In the genomic region with DNA sequence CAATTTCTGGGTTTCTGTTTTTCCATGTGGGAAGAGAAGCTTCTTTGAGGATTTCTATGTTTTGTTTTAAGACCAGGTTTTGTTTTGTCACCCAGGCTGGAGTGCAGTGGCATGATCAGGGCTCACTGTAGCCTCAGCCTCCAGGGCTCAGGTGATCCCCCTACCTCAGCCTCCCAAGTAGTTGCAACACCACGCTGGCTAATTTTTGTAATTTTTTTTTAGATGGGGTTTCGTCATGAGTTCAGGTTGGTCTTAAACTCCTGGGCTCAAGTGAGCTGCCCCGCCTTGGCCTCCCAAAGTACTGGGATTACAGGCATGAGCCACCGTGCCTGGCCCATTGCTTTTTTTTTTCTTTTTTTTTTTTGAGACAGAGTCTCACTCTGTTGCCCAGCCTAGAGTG, we compare ENCODE assay signal across 35 cellular contexts. TPM values are rescaled to one million over a fixed set of nuclear protein-coding genes. Genes with fewer than 3 reads are reported as not detected.
DNase-seq lines count a peak whose midpoint lies in the region; ATAC-seq and TF ChIP-seq lines count a peak whose summit lies in the region.
"Had no signal": no experiment of that assay in that cellular context is flagged by ENCODE, and none has a peak within 500 bp of the region (broad histone marks: within the 10 kb centered on the region; RNA-seq: fewer than 3 reads in every experiment).

No MANE protein-coding gene starts in this region.

- DNase-seq in MCF 10A (ENCODE audit: unreplicated experiment) (peak; percentile 33), mammary epithelial cell (no peak), left lobe of liver (ENCODE audit: low spot score) (peak; percentile 14), trophoblast cell (peak; percentile 72 to 85), posterior vena cava (ENCODE audit: low spot score) (peak; percentile 15), HK-2 (ENCODE audit: unreplicated experiment) (no peak), NCI-H2227 treated with DMSO at 0.1 percent for 48 hours (lab: John Stamatoyannopoulos, UW) (no peak), mesothelial cell of epicardium (ENCODE audit: low spot score in 2 of 2, unreplicated experiment in 2 of 2) (no peak)
- DNase-seq: 8988T; ACHN; AML-193; BE2C; C1 segment of cervical spinal cord; Caco-2; Calu3; CD4-positive, alpha-beta memory T cell; CD4-positive, alpha-beta T cell; CD4-positive, CD25-positive, alpha-beta regulatory T cell; CD8-positive, alpha-beta memory T cell; CD8-positive, alpha-beta T cell; COR-L47; DMS 273 treated with DMSO at 0.1 percent for 48 hours; DMS153; DMS53; DMS79; DMS79 treated with DMSO at 0.1 percent for 48 hours; DND-41; EL had no signal

- H2AFZ ChIP-seq in mammary epithelial cell (ENCODE audit: low read depth, low read length), result no peak overlapping the region
- H2AFZ ChIP-seq in trophoblast cell (ENCODE audit: insufficient read depth, low read length, poor library complexity), result no peak overlapping the region

- H3K4me3 Mint-ChIP-seq in MCF 10A (ENCODE audit: unreplicated experiment) (no peak overlapping the region), mesothelial cell of epicardium (no peak overlapping the region)
- H3K4me3 Mint-ChIP-seq: B cell; CD14-positive monocyte; CD4-positive, alpha-beta memory T cell; CD4-positive, alpha-beta T cell; CD4-positive, CD25-positive, alpha-beta regulatory T cell; CD8-positive, alpha-beta memory T cell; CD8-positive, alpha-beta T cell had no signal

- no peaks in the 10 kb centered on the region for H4K20me1 ChIP-seq in mammary epithelial cell (ENCODE audit: insufficient read depth, low read length)
- H4K20me1 ChIP-seq: BLaER1; BLaER1 treated with 17β-estradiol and CSF1 and Interleukin-3, amounts not matched to agents 10 nM and 100 nM had no signal

- H3K9ac ChIP-seq in mammary epithelial cell (ENCODE audit: insufficient read depth, low read length), result no peak overlapping the region
- no peak overlapping the region for H3K9ac ChIP-seq in trophoblast cell (ENCODE audit: low read length)
- H3K9ac ChIP-seq: BLaER1; BLaER1 treated with 17β-estradiol and CSF1 and Interleukin-3, amounts not matched to agents 10 nM and 100 nM had no signal

- CTCF ChIA-PET in MCF 10A (lab: Yijun Ruan, JAX) (interaction anchor here (0.6 to 0.7 kb wide), 3 partner anchors 32 to 228 kb away, joined by 3 read pairs; partner anchors contain the start of gene ANKRD13B), mammary epithelial cell (lab: Charles Lee; ENCODE audit: low non-redundant PET) (interaction anchor here (0.6 kb wide), 1 partner anchor 15 kb away, joined by 9 read pairs; no protein-coding TSS in a partner anchor)

- no peaks in the 10 kb centered on the region for H3K27me3 Mint-ChIP-seq in MCF 10A (ENCODE audit: insufficient read depth, unreplicated experiment)
- no peaks in the 10 kb centered on the region for H3K27me3 Mint-ChIP-seq in mesothelial cell of epicardium (ENCODE audit: low read depth)
- H3K27me3 Mint-ChIP-seq: B cell; CD4-positive, alpha-beta memory T cell; CD4-positive, alpha-beta T cell; CD4-positive, CD25-positive, alpha-beta regulatory T cell; CD8-positive, alpha-beta memory T cell had no signal

- no peak overlapping the region for H2BK12ac ChIP-seq in trophoblast cell (ENCODE audit: low read length)

- in situ Hi-C loops in mammary epithelial cell (cut with MboI; ENCODE audit: low sequenced_read_pairs in 2 of 2), result no loop called here

- BruUV-seq in MCF 10A (replicated peaks; lab: Mats Ljungman, UMichigan) (no TSS peak), mammary epithelial cell (replicated peaks; lab: Mats Ljungman, UMichigan) (no TSS peak)

- H3K4me1 Mint-ChIP-seq in MCF 10A (ENCODE audit: insufficient read depth, unreplicated experiment) (no peaks in the 10 kb centered on the region), mesothelial cell of epicardium (no peaks in the 10 kb centered on the region)
- H3K4me1 Mint-ChIP-seq: B cell; CD14-positive monocyte; CD4-positive, alpha-beta memory T cell; CD4-positive, CD25-positive, alpha-beta regulatory T cell; CD8-positive, alpha-beta memory T cell had no signal

- H2BK5ac ChIP-seq in trophoblast cell (ENCODE audit: low read depth, low read length, poor library complexity), result no peak overlapping the region

- no peak overlapping the region for H3K27ac Mint-ChIP-seq in MCF 10A (ENCODE audit: low read depth, unreplicated experiment)
- no peak overlapping the region for H3K27ac Mint-ChIP-seq in mesothelial cell of epicardium
- H3K27ac Mint-ChIP-seq: B cell; CD14-positive monocyte; CD4-positive, alpha-beta memory T cell; CD4-positive, alpha-beta T cell; CD4-positive, CD25-positive, alpha-beta regulatory T cell; CD8-positive, alpha-beta memory T cell; CD8-positive, alpha-beta T cell had no signal

- intact Hi-C loops in MCF 10A (cut with micrococcal nuclease) (no loop called here), mammary epithelial cell (cut with micrococcal nuclease) (no loop called here), posterior vena cava (cut with DNase I) (loop anchor here (5.0 kb wide), 1 partner anchor 173 kb away; no protein-coding TSS in a partner anchor)

- H3K14ac ChIP-seq in trophoblast cell (ENCODE audit: low read length), result no peak overlapping the region

- H2AK5ac ChIP-seq in trophoblast cell (ENCODE audit: low read length), result no peak overlapping the region

- H3K36me3 Mint-ChIP-seq in MCF 10A (ENCODE audit: insufficient read depth, unreplicated experiment) (no peaks in the 10 kb centered on the region), mesothelial cell of epicardium (no peaks in the 10 kb centered on the region)
- H3K36me3 Mint-ChIP-seq: CD14-positive monocyte; CD4-positive, alpha-beta memory T cell; CD8-positive, alpha-beta memory T cell; CD8-positive, alpha-beta T cell had no signal

- H3K9me3 ChIP-seq in mammary epithelial cell (replicated peaks; ENCODE audit: insufficient read depth, low read length) (no peaks in the 10 kb centered on the region), trophoblast cell (ENCODE audit: insufficient read depth, low read depth, low read length) (no peaks in the 10 kb centered on the region)
- H3K9me3 ChIP-seq: A549; BE2C; BLaER1; BLaER1 treated with 17β-estradiol and CSF1 and Interleukin-3, amounts not matched to agents 10 nM and 100 nM; Caco-2 had no signal

- ATAC-seq in left lobe of liver, result no peak
- ATAC-seq: CD8-positive, alpha-beta T cell had no signal

- WGBS in mammary epithelial cell (ENCODE audit: low coverage, missing lambda C conversion rate), result 94% methylated on average over 4 of the region's 4 CpGs
- WGBS in trophoblast cell (ENCODE audit: extremely low coverage, insufficient coverage, insufficient read length), result no CpG with 5 or more reads among the region's 4 CpGs

- H3K23ac ChIP-seq in trophoblast cell (ENCODE audit: low read length), result no peak overlapping the region

- H4K8ac ChIP-seq in trophoblast cell (ENCODE audit: low read depth, low read length), result no peak overlapping the region

- no peaks in the 10 kb centered on the region for H3K36me3 ChIP-seq in mammary epithelial cell (ENCODE audit: insufficient read depth, low read length)
- H3K36me3 ChIP-seq in trophoblast cell (ENCODE audit: control insufficient read depth in 1 of 2, insufficient read depth in 2 of 2, low read length in 2 of 2), result no peaks in the 10 kb centered on the region
- H3K36me3 ChIP-seq: BE2C; BLaER1; BLaER1 treated with 17β-estradiol and CSF1 and Interleukin-3, amounts not matched to agents 10 nM and 100 nM had no signal

- no peak overlapping the region for H4K12ac ChIP-seq in trophoblast cell (ENCODE audit: low read depth, low read length)

- POLR2A ChIA-PET in MCF 10A (lab: Yijun Ruan, JAX), result interaction anchor here (1.2 kb wide), 1 partner anchor 203 kb away, joined by 3 read pairs; no protein-coding TSS in a partner anchor

- no peak overlapping the region for H3K4ac ChIP-seq in trophoblast cell (ENCODE audit: low read depth, low read length)

- H3K4me1 ChIP-seq in mammary epithelial cell (ENCODE audit: insufficient read depth, low read length), result peaks cover 3% of the 10 kb centered on the region
- H3K4me1 ChIP-seq in trophoblast cell (ENCODE audit: control insufficient read depth in 1 of 2, insufficient read depth in 2 of 2, low read length in 2 of 2), result no peaks in the 10 kb centered on the region
- H3K4me1 ChIP-seq: BE2C, Caco-2 had no signal

- H2BK120ac ChIP-seq in trophoblast cell (ENCODE audit: insufficient read depth, low read length, poor library complexity), result no peak overlapping the region

- H3K27ac ChIP-seq in mammary epithelial cell (ENCODE audit: insufficient read depth, low read depth, low read length) (no peak overlapping the region), trophoblast cell (ENCODE audit: low read depth, low read length) (no peak overlapping the region)
- H3K27ac ChIP-seq: 22Rv1; BLaER1; BLaER1 treated with 17β-estradiol and CSF1 and Interleukin-3, amounts not matched to agents 10 nM and 100 nM; C4-2B had no signal

- H3K4me2 ChIP-seq in mammary epithelial cell (ENCODE audit: insufficient read depth, low read depth, low read length) (no peak overlapping the region), trophoblast cell (ENCODE audit: low read length) (no peak overlapping the region)
- H3K4me2 ChIP-seq: A549; BLaER1; BLaER1 treated with 17β-estradiol and CSF1 and Interleukin-3, amounts not matched to agents 10 nM and 100 nM had no signal

- H3K79me2 ChIP-seq in mammary epithelial cell (ENCODE audit: insufficient read depth, low read length) (no peaks in the 10 kb centered on the region), trophoblast cell (ENCODE audit: control insufficient read depth, insufficient read depth, low read length, poor library complexity) (no peaks in the 10 kb centered on the region)

- TF ChIP-seq CTCF in MCF 10A (IDR thresholded peaks at IDR 0.05; ENCODE audit: unreplicated experiment), result no peak
- no peak for TF ChIP-seq CTCF in mammary epithelial cell (conservative IDR thresholded peaks at IDR 0.05 in 1 of 2, IDR thresholded peaks at IDR 0.05 in 1 of 2; ENCODE audit: extremely low read depth in 1 of 2, insufficient read depth in 1 of 2, low read depth in 1 of 2, low read length in 2 of 2)
- TF ChIP-seq CTCF in mesothelial cell of epicardium (IDR thresholded peaks at IDR 0.05; ENCODE audit: unreplicated experiment), result no peak

- H3K27me3 ChIP-seq in mammary epithelial cell (ENCODE audit: insufficient read depth, low read length) (no peaks in the 10 kb centered on the region), trophoblast cell (ENCODE audit: insufficient read depth, low read length) (no peaks in the 10 kb centered on the region)
- H3K27me3 ChIP-seq: BE2C; BLaER1; BLaER1 treated with 17β-estradiol and CSF1 and Interleukin-3, amounts not matched to agents 10 nM and 100 nM had no signal

- no peak overlapping the region for H4K91ac ChIP-seq in trophoblast cell (ENCODE audit: low read depth, low read length)

- dilution Hi-C loops in mammary epithelial cell (cut with HindIII; ENCODE audit: low sequenced_read_pairs), result no loop called here

- no peak overlapping the region for H3K4me3 ChIP-seq in mammary epithelial cell (replicated peaks in 1 of 3; ENCODE audit: insufficient read depth in 1 of 3, low read depth in 2 of 3, low read length in 3 of 3)
- H3K4me3 ChIP-seq in trophoblast cell (ENCODE audit: low read depth, low read length), result no peak overlapping the region
- H3K4me3 ChIP-seq: A549; BLaER1; BLaER1 treated with 17β-estradiol and CSF1 and Interleukin-3, amounts not matched to agents 10 nM and 100 nM had no signal

- H3K9me3 Mint-ChIP-seq in MCF 10A (ENCODE audit: unreplicated experiment) (no peaks in the 10 kb centered on the region), mesothelial cell of epicardium (no peaks in the 10 kb centered on the region)
- H3K9me3 Mint-ChIP-seq: CD4-positive, alpha-beta memory T cell; CD4-positive, alpha-beta T cell; CD8-positive, alpha-beta memory T cell; CD8-positive, alpha-beta T cell had no signal

- H3K79me1 ChIP-seq in trophoblast cell (ENCODE audit: low read length), result no peaks in the 10 kb centered on the region

- H3K18ac ChIP-seq in trophoblast cell (ENCODE audit: low read length), result no peak overlapping the region

RNA-seq across cellular contexts. Expression of gene TAOK1, which starts 25.5 kb away (rescaled TPM):
- 68.7 and 84.2 TPM in 2 replicates for total RNA-seq in MCF 10A (2022)
- total RNA-seq in mammary epithelial cell, result 10 to 100 TPM; 57.5 to 70.0 TPM
- polyA plus RNA-seq in mammary epithelial cell, result 13.9 TPM
- polyA minus RNA-seq in mammary epithelial cell, result 73.7 TPM
- 20.9 TPM for total RNA-seq in left lobe of liver
- 24.7 and 29.0 TPM in 2 replicates for polyA plus RNA-seq in trophoblast cell (2013)
- total RNA-seq in posterior vena cava, result 10 to 100 TPM; 70.8 to 78.1 TPM
- total RNA-seq in mesothelial cell of epicardium, result 84.7 to 92.1 TPM (median 86.7 TPM) in 3 replicates

Comparison
In these comparisons a context has a peak if more than half of its experiments do, and no peak if none do; other contexts are left out.
1. DNase-seq: peak in MCF 10A (single experiment), left lobe of liver (single experiment), trophoblast cell (2 of 2) and posterior vena cava (single experiment); none in mammary epithelial cell (single experiment), HK-2 (single experiment), NCI-H2227 treated with DMSO at 0.1 percent for 48 hours (single experiment) and mesothelial cell of epicardium (0 of 2).
2. intact Hi-C loops: an anchor here in posterior vena cava (5.0 kb wide); none called in MCF 10A and mammary epithelial cell.